In genomic region chr12:92737855-92738850, GRCh38 we compare ENCODE assay signal across 22 cellular contexts. TPM values are rescaled to one million over a fixed set of nuclear protein-coding genes. Genes with fewer than 3 reads are reported as not detected.
"Had no signal": no experiment of that assay in that cellular context is flagged by ENCODE, and none has a peak within 500 bp of the region (broad histone marks: within the 10 kb centered on the region; RNA-seq: fewer than 3 reads in every experiment).

No MANE protein-coding gene starts in this region.

- H3K36me3 ChIP-seq: colonic mucosa, heart right ventricle, neutrophil, right atrium auricular region had no signal

- H3K4me3 ChIP-seq: colonic mucosa, heart right ventricle, mucosa of descending colon, right atrium auricular region, smooth muscle cell had no signal

- H3K9me3 Mint-ChIP-seq: natural killer cell treated with Interleukin-12 subunit alpha and Interleukin-12 subunit beta and Interleukin-15 and Interleukin-18, amount 100 ng/mL, for 72 hours had no signal

- H3K9me3 ChIP-seq: colonic mucosa, heart right ventricle, mucosa of descending colon, neutrophil, right atrium auricular region had no signal

- H3K27ac Mint-ChIP-seq: natural killer cell treated with Interleukin-12 subunit alpha and Interleukin-12 subunit beta and Interleukin-15 and Interleukin-18, amount 100 ng/mL, for 72 hours had no signal

- DNase-seq: colonic mucosa; heart right ventricle; hypothalamus; islet precursor cell; mammary epithelial cell; mucosa of descending colon; stimulated activated CD4-positive, alpha-beta T cell treated with anti-CD3 and anti-CD28 coated beads, Interleukin-2, amount 100 ng/mL, for 48 hours; stimulated activated naive CD4-positive, alpha-beta T cell treated with Interleukin-2 at 50 U/mL for 16 hours; trophoblast cell had no signal

- H3K4me2 ChIP-seq: smooth muscle cell had no signal

- H3K27me3 ChIP-seq: colonic mucosa, heart right ventricle, neutrophil, right atrium auricular region had no signal

- H3K4me1 ChIP-seq: colonic mucosa had no signal

- H3K4me3 Mint-ChIP-seq: natural killer cell treated with Interleukin-12 subunit alpha and Interleukin-12 subunit beta and Interleukin-15 and Interleukin-18, amount 100 ng/mL, for 72 hours had no signal

- ATAC-seq: left lobe of liver; mucosa of descending colon; natural killer cell treated with Interleukin-12 subunit alpha and Interleukin-12 subunit beta and Interleukin-15 and Interleukin-18, amount 100 ng/mL, for 72 hours had no signal

- H3K36me3 Mint-ChIP-seq: natural killer cell treated with Interleukin-12 subunit alpha and Interleukin-12 subunit beta and Interleukin-15 and Interleukin-18, amount 100 ng/mL, for 72 hours had no signal

- H3K27ac ChIP-seq: colonic mucosa, heart right ventricle, neutrophil, right atrium auricular region had no signal

RNA-seq across cellular contexts. Expression of gene PLEKHG7, which starts 35.4 kb away (rescaled TPM):
- total RNA-seq: cerebellum; dermis blood vessel endothelial cell; fibroblast of lung; frontal cortex; heart right ventricle; left lobe of liver; lower leg skin; mammary epithelial cell; mesenteric fat pad; natural killer cell treated with Interleukin-12 subunit alpha and Interleukin-12 subunit beta and Interleukin-15 and Interleukin-18, amount 100 ng/mL, for 72 hours; osteoblast; posterior vena cava; right atrium auricular region; smooth muscle cell had no signal
- polyA plus RNA-seq: fibroblast of lung, mammary epithelial cell, smooth muscle cell had no signal
